In genomic region chr10:79186742-79187544, GRCh38 we compare ENCODE assay signal across 15 cellular contexts.
DNase-seq lines count a peak whose midpoint lies in the region; TF ChIP-seq lines count a peak whose summit lies in the region.
"Had no signal": no experiment of that assay in that cellular context is flagged by ENCODE, and none has a peak within 500 bp of the region (broad histone marks: within the 10 kb centered on the region; RNA-seq: fewer than 3 reads in every experiment).

No MANE protein-coding gene starts in this region.

- H3K4me1 ChIP-seq in CD4-positive, alpha-beta memory T cell (ENCODE audit: insufficient read depth, low read length), result no peaks in the 10 kb centered on the region
- peaks cover 0 to 49% (median 29%) of the 10 kb centered on the region in 4 donors for H3K4me1 ChIP-seq in tibial artery

- peaks cover 5% of the 10 kb centered on the region in 2 donors for H3K36me3 Mint-ChIP-seq in CD4-positive, alpha-beta memory T cell
- H3K36me3 Mint-ChIP-seq: activated naive CD4-positive, alpha-beta T cell treated with anti-CD3 and anti-CD28 coated beads, Interleukin-2, amount 10 ng/mL, durations not matched to agents 7 days and 5 days had no signal

- H3K27ac Mint-ChIP-seq in CD4-positive, alpha-beta memory T cell, result peak overlapping the region in 4 of 7 donors; percentile 30 to 59 (median 44)
- H3K27ac Mint-ChIP-seq: activated naive CD4-positive, alpha-beta T cell treated with anti-CD3 and anti-CD28 coated beads, Interleukin-2, amount 10 ng/mL, durations not matched to agents 7 days and 5 days had no signal

- H3K27me3 ChIP-seq in CD4-positive, alpha-beta memory T cell (ENCODE audit: insufficient read depth, low read length), result no peaks in the 10 kb centered on the region
- no peaks in the 10 kb centered on the region for H3K27me3 ChIP-seq in tibial artery

- no peak for DNase-seq in CD4-positive, alpha-beta memory T cell
- DNase-seq in RWPE1 (ENCODE audit: low spot score) (no peak), kidney tubule cell (ENCODE audit: low spot score) (peak; percentile 42), retinal pigment epithelial cell (ENCODE audit: low read depth) (no peak), tibial artery (no peak), NCI-H2081 (lab: John Stamatoyannopoulos, UW) (no peak)
- no peak for DNase-seq in stimulated activated CD4-positive, alpha-beta T cell treated with anti-CD3 and anti-CD28 coated beads, Interleukin-15, amount 100 ng/mL, for 24 hours
- DNase-seq in activated T-cell treated with anti-CD3 and anti-CD28 coated beads, Interleukin-2, amount 50 U/mL, for 48 hours, result no peak
- DNase-seq: activated CD4-positive, CD25-positive, alpha-beta regulatory T cell treated with anti-CD3 and anti-CD28 coated beads, Interleukin-2, amount 50 U/mL, for 72 hours; activated naive CD4-positive, alpha-beta T cell treated with anti-CD3 and anti-CD28 coated beads, Interleukin-2, amount 10 ng/mL, durations not matched to agents 7 days and 5 days; caudate nucleus; DMS 273 treated with DMSO at 0.1 percent for 48 hours; immature natural killer cell; mucosa of descending colon had no signal

- H3K4me3 ChIP-seq in CD4-positive, alpha-beta memory T cell (ENCODE audit: low read length in 2 of 2), result no peak overlapping the region
- H3K4me3 ChIP-seq in retinal pigment epithelial cell (ENCODE audit: low read length), result no peak overlapping the region
- no peak overlapping the region for H3K4me3 ChIP-seq in tibial artery
- H3K4me3 ChIP-seq: mucosa of descending colon, prostate gland had no signal

- no peak for TF ChIP-seq CTCF in RWPE1 (conservative IDR thresholded peaks at IDR 0.05; ENCODE audit: low read depth)
- TF ChIP-seq CTCF in retinal pigment epithelial cell (conservative IDR thresholded peaks at IDR 0.05; ENCODE audit: low read depth, low read length), result peak; percentile 17
- TF ChIP-seq CTCF in tibial artery (IDR thresholded peaks at IDR 0.05), result no peak

- H3K9me3 Mint-ChIP-seq in CD4-positive, alpha-beta memory T cell, result no peaks in the 10 kb centered on the region
- H3K9me3 Mint-ChIP-seq: activated naive CD4-positive, alpha-beta T cell treated with anti-CD3 and anti-CD28 coated beads, Interleukin-2, amount 10 ng/mL, durations not matched to agents 7 days and 5 days; immature natural killer cell had no signal

- POLR2A ChIA-PET in CD4-positive, alpha-beta memory T cell (lab: Charles Lee; ENCODE audit: partially characterized antibody), result no interaction called here
- POLR2A ChIA-PET in RWPE1 (lab: Yijun Ruan, JAX; ENCODE audit: low non-redundant PET), result no interaction called here

- intact Hi-C loops in CD4-positive, alpha-beta memory T cell (cut with micrococcal nuclease), result no loop called here
- intact Hi-C loops in tibial artery (cut with DNase I; ENCODE audit: low total_unique reads), result no loop called here

- no peaks in the 10 kb centered on the region for H3K27me3 Mint-ChIP-seq in CD4-positive, alpha-beta memory T cell

- no peak overlapping the region for H3K27ac ChIP-seq in CD4-positive, alpha-beta memory T cell (ENCODE audit: low read depth, low read length)
- H3K27ac ChIP-seq in RWPE1, result peak overlapping the region; percentile 54
- H3K27ac ChIP-seq in tibial artery, result no peak overlapping the region

- H3K4me3 Mint-ChIP-seq in CD4-positive, alpha-beta memory T cell, result no peak overlapping the region
- H3K4me3 Mint-ChIP-seq: activated naive CD4-positive, alpha-beta T cell treated with anti-CD3 and anti-CD28 coated beads, Interleukin-2, amount 10 ng/mL, durations not matched to agents 7 days and 5 days; immature natural killer cell had no signal

- CTCF ChIA-PET in CD4-positive, alpha-beta memory T cell (lab: Charles Lee; ENCODE audit: partially characterized antibody), result interaction anchor here (1.2 to 1.9 kb wide), 2 partner anchors 9 to 10 kb away, joined by 5 to 6 read pairs; no protein-coding TSS in a partner anchor
- CTCF ChIA-PET in RWPE1 (lab: Yijun Ruan, JAX), result interaction anchor here (0.5 to 1.2 kb wide), 5 partner anchors 8 to 1149 kb away, joined by 3 to 5 read pairs (median 3); no protein-coding TSS in a partner anchor

- no peaks in the 10 kb centered on the region for H3K36me3 ChIP-seq in CD4-positive, alpha-beta memory T cell (ENCODE audit: insufficient read depth, low read length)
- peaks cover 0 to 17% (median 8%) of the 10 kb centered on the region in 3 donors for H3K36me3 ChIP-seq in tibial artery
- H3K36me3 ChIP-seq: prostate gland had no signal

- peaks cover 0 to 4% (median 2%) of the 10 kb centered on the region in 4 donors for H3K4me1 Mint-ChIP-seq in CD4-positive, alpha-beta memory T cell
- H3K4me1 Mint-ChIP-seq: activated naive CD4-positive, alpha-beta T cell treated with anti-CD3 and anti-CD28 coated beads, Interleukin-2, amount 10 ng/mL, durations not matched to agents 7 days and 5 days had no signal

- no peaks in the 10 kb centered on the region for H3K9me3 ChIP-seq in CD4-positive, alpha-beta memory T cell (ENCODE audit: control insufficient read depth in 1 of 2, low read length in 2 of 2)
- no peaks in the 10 kb centered on the region for H3K9me3 ChIP-seq in tibial artery
- H3K9me3 ChIP-seq: mucosa of descending colon, prostate gland had no signal
